ENCODE assay signal across 2 cellular contexts in the genomic region with DNA sequence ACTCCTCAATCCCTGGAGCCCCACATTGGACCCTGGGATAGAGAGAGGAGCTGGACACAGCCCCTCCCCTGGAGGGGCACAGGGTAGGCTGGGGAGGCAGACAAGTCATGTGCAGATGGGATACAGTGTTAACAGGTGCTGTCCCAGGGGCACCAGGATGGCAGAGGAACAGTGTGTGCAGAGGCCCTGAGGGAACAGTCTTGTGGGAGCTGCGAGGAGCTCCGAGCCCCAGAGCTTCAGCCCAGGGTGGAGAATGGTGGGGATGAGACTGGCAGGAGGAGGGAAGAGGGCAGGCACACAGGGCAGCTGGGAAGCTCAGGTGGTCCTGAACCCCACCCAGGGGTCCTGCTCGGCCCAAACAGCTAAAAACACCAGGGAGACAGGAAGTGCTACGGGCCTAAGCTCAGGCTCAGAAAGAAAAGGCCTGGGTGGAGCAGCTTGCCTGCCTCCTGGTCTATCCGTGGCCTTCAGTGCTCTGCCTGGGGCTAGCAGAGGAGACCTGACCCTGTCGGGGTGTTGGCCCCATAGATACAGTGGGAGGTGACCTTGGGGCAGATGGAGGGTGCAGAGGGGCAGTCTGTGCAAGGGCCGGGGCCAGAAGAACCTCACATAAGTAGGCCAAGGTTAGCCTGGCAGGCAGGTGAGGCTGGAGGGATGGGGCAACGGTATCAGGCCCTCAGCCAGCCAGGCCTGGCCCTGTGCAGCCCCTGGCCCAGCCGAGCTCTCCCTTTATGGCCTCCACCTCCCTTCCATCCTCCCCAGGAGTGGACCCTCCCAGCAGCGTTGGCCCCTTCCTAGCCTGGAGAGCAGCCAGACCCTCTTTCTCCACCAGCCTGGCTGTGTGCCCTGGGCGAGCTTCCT.
TF ChIP-seq lines count a peak whose summit lies in the region.

No MANE protein-coding gene starts in this region.

TF ChIP-seq in SK-N-SH, 30 proteins besides CTCF, POLR2A, EP300 and RAD21:
- TF ChIP-seq SMC3 (IDR thresholded peaks at IDR 0.05; ENCODE audit: low read depth, low read length) (no peak), MXI1 (IDR thresholded peaks at IDR 0.05; ENCODE audit: low read depth, low read length) (no peak), RCOR1 (IDR thresholded peaks at IDR 0.05; ENCODE audit: low read length) (no peak), RXRA (IDR thresholded peaks at IDR 0.05; ENCODE audit: borderline replicate concordance, low read depth) (no peak), TAF1 (IDR thresholded peaks at IDR 0.05; ENCODE audit: borderline replicate concordance, low read depth, low read length) (no peak)
- TF ChIP-seq, protein P1, sequence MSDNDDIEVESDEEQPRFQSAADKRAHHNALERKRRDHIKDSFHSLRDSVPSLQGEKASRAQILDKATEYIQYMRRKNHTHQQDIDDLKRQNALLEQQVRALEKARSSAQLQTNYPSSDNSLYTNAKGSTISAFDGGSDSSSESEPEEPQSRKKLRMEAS (IDR thresholded peaks at IDR 0.05; ENCODE audit: low read depth), result no peak

TF ChIP-seq in GM12878, 131 proteins besides CTCF, POLR2A, EP300 and RAD21:
- TF ChIP-seq BHLHE40 (IDR thresholded peaks at IDR 0.05; ENCODE audit: borderline replicate concordance in 1 of 2, low read depth in 2 of 2, low read length in 1 of 2) (no peak), SPI1 (IDR thresholded peaks at IDR 0.05; ENCODE audit: borderline replicate concordance, insufficient read depth, low read depth, low read length) (no peak), SMAD1 (IDR thresholded peaks at IDR 0.05; ENCODE audit: low read depth, partially characterized antibody) (no peak), SRF (IDR thresholded peaks at IDR 0.05; ENCODE audit: low read depth in 2 of 2, low read length in 2 of 2) (no peak), BMI1 (IDR thresholded peaks at IDR 0.05; ENCODE audit: borderline replicate concordance) (no peak)
